In genomic region chr13:109135018-109135417, GRCh38 we compare ENCODE assay signal across 16 cellular contexts.
DNase-seq lines count a peak whose midpoint lies in the region; ATAC-seq, FAIRE-seq and TF ChIP-seq lines count a peak whose summit lies in the region.
"Had no signal": no experiment of that assay in that cellular context is flagged by ENCODE, and none has a peak within 500 bp of the region (broad histone marks: within the 10 kb centered on the region; RNA-seq: fewer than 3 reads in every experiment).

No MANE protein-coding gene starts in this region.

- H3F3A ChIP-seq in Loucy (ENCODE audit: low read depth): peaks cover 4% of the 10 kb centered on the region

- H3K27me3 ChIP-seq in Loucy (ENCODE audit: insufficient read depth, low read length, poor library complexity, severe bottlenecking) (no peaks in the 10 kb centered on the region), H1 (replicated peaks in 1 of 4; ENCODE audit: control insufficient read depth in 3 of 4, extremely low read depth in 1 of 4, insufficient read depth in 3 of 4, low read length in 3 of 4) (no peaks in the 10 kb centered on the region), psoas muscle (ENCODE audit: insufficient read depth in 3 of 3, low read length in 2 of 3) (peaks cover 0 to 9% (median 0%) of the 10 kb centered on the region in 3 donors)
- H3K27me3 ChIP-seq: cardiac muscle cell had no signal

- no peaks in the 10 kb centered on the region for H3K36me3 Mint-ChIP-seq in type B pancreatic cell
- H3K36me3 Mint-ChIP-seq in activated naive CD8-positive, alpha-beta T cell treated with anti-CD3 and anti-CD28 coated beads for 36 hours: peaks cover 2% of the 10 kb centered on the region
- H3K36me3 Mint-ChIP-seq: activated CD4-positive, alpha-beta memory T cell treated with anti-CD3 and anti-CD28 coated beads for 36 hours had no signal

- peak; percentile 65 for FAIRE-seq in H1 (lab: Jason Lieb, UNC)
- FAIRE-seq: frontal cortex, TTC549 had no signal

- TF ChIP-seq POLR2A in H1 (IDR thresholded peaks at IDR 0.05; ENCODE audit: control extremely low read depth in 1 of 2, low read depth in 2 of 2, low read length in 2 of 2): no peak

- CTCF ChIA-PET in H1 (lab: Charles Lee; ENCODE audit: partially characterized antibody): interaction anchor here (0.7 to 2.4 kb wide), 13 partner anchors 10 to 579 kb away, joined by 3 to 14 read pairs (median 3); no protein-coding TSS in a partner anchor

- intact Hi-C loops in psoas muscle (cut with DNase I): no loop called here

- H3K4me3 ChIP-seq in Loucy (ENCODE audit: low read length, poor library complexity, severe bottlenecking) (no peak overlapping the region), H1 (ENCODE audit: extremely low read depth in 1 of 4, insufficient read depth in 2 of 4, low read depth in 3 of 4, low read length in 4 of 4) (no peak overlapping the region), psoas muscle (no peak overlapping the region)
- H3K4me3 ChIP-seq: cardiac muscle cell had no signal

- H3K14ac ChIP-seq in H1 (ENCODE audit: insufficient read length): no peak overlapping the region

- H4K8ac ChIP-seq in H1 (ENCODE audit: extremely low read depth, insufficient read depth, low read length): no peak overlapping the region

- DNase-seq in stimulated activated naive CD8-positive, alpha-beta T cell treated with anti-CD3 and anti-CD28 coated beads, Interleukin-15, amount 100 ng/mL, for 72 hours: no peak
- no peak for DNase-seq in stimulated activated naive CD8-positive, alpha-beta T cell treated with anti-CD3 and anti-CD28 coated beads, Interleukin-15, Interleukin-2, amounts not matched to agents 100 U/mL and 50 U/mL, for 24 hours
- DNase-seq in H1 (ENCODE audit: low read depth in 1 of 2, low spot score in 2 of 2) (no peak), type B pancreatic cell (ENCODE audit: extremely low spot score, unreplicated experiment) (no peak), psoas muscle (no peak)
- no peak for DNase-seq in activated CD4-positive, alpha-beta T cell treated with anti-CD3 and anti-CD28 coated beads for 1 hour
- no peak for DNase-seq in activated naive CD8-positive, alpha-beta T cell treated with anti-CD3 and anti-CD28 coated beads for 36 hours
- DNase-seq: activated CD4-positive, alpha-beta memory T cell treated with anti-CD3 and anti-CD28 coated beads for 36 hours; activated T-cell treated with anti-CD3 and anti-CD28 coated beads, Interleukin-2, amount 50 U/mL, for 72 hours; NCI-H2029 treated with DMSO at 0.1 percent for 48 hours; NCI-H69; SHP77 treated with DMSO at 0.1 percent for 48 hours had no signal

- H3K18ac ChIP-seq in H1 (ENCODE audit: extremely low read depth, low read length): no peak overlapping the region

- POLR2A ChIA-PET in H1 (lab: Charles Lee; ENCODE audit: partially characterized antibody): no interaction called here

- H3K27ac ChIP-seq in H1 (ENCODE audit: low read depth, low read length): no peak overlapping the region
- H3K27ac ChIP-seq in psoas muscle: no peak overlapping the region
- H3K27ac ChIP-seq: cardiac muscle cell had no signal

- no peak overlapping the region for H3K56ac ChIP-seq in H1 (replicated peaks; ENCODE audit: insufficient read length, low read depth, low read length)

- no peak overlapping the region for H3K23ac ChIP-seq in H1 (ENCODE audit: insufficient read length)

- H2BK120ac ChIP-seq in H1 (replicated peaks; ENCODE audit: low read depth, low read length): no peak overlapping the region

- peak; percentile 53 to 57 for TF ChIP-seq RAD21 in H1 (IDR thresholded peaks at IDR 0.05 in 1 of 2, conservative IDR thresholded peaks at IDR 0.05 in 1 of 2; ENCODE audit: low read depth in 2 of 2, low read length in 2 of 2)

- H3K4me3 Mint-ChIP-seq in stimulated activated naive CD8-positive, alpha-beta T cell treated with anti-CD3 and anti-CD28 coated beads, Interleukin-15, amount 100 ng/mL, for 72 hours: no peak overlapping the region
- H3K4me3 Mint-ChIP-seq in type B pancreatic cell: no peak overlapping the region
- no peak overlapping the region for H3K4me3 Mint-ChIP-seq in activated naive CD8-positive, alpha-beta T cell treated with anti-CD3 and anti-CD28 coated beads for 36 hours
- H3K4me3 Mint-ChIP-seq: activated CD4-positive, alpha-beta memory T cell treated with anti-CD3 and anti-CD28 coated beads for 36 hours; activated T-cell treated with anti-CD3 and anti-CD28 coated beads, Interleukin-2, amount 50 U/mL, for 72 hours had no signal

- H2BK5ac ChIP-seq in H1 (ENCODE audit: low read depth, low read length): no peak overlapping the region

- H3K4me2 ChIP-seq in Loucy (ENCODE audit: low read depth, low read length, poor library complexity, severe bottlenecking) (no peak overlapping the region), H1 (ENCODE audit: insufficient read depth in 1 of 2, low read depth in 2 of 2, low read length in 2 of 2) (no peak overlapping the region)

- H3K9ac ChIP-seq in Loucy (ENCODE audit: low read depth, low read length, poor library complexity, severe bottlenecking) (no peak overlapping the region), H1 (replicated peaks in 1 of 4; ENCODE audit: extremely low read depth in 1 of 4, low read depth in 3 of 4, low read length in 3 of 4) (no peak overlapping the region)

- TF ChIP-seq EP300 in H1 (IDR thresholded peaks at IDR 0.05; ENCODE audit: borderline replicate concordance in 1 of 2, low read depth in 2 of 2, low read length in 2 of 2): no peak

- peak; percentile 7 for ATAC-seq in stimulated activated naive CD8-positive, alpha-beta T cell treated with anti-CD3 and anti-CD28 coated beads, Interleukin-15, amount 100 ng/mL, for 72 hours
- ATAC-seq in stimulated activated naive CD8-positive, alpha-beta T cell treated with anti-CD3 and anti-CD28 coated beads, Interleukin-15, Interleukin-2, amounts not matched to agents 100 U/mL and 50 U/mL, for 24 hours: no peak
- no peak for ATAC-seq in psoas muscle
- ATAC-seq: activated T-cell treated with anti-CD3 and anti-CD28 coated beads, Interleukin-2, amount 50 U/mL, for 72 hours had no signal

- no peaks in the 10 kb centered on the region for H3K9me3 ChIP-seq in Loucy (ENCODE audit: insufficient read depth, low read depth, low read length)
- H3K9me3 ChIP-seq in H1 (ENCODE audit: insufficient read depth in 2 of 2, low read depth in 1 of 2, low read length in 1 of 2): peaks cover 3 to 6% of the 10 kb centered on the region in 2 experiments
- no peaks in the 10 kb centered on the region for H3K9me3 ChIP-seq in psoas muscle

- H3K23me2 ChIP-seq in H1 (ENCODE audit: low read depth, low read length): no peaks in the 10 kb centered on the region

- no peaks in the 10 kb centered on the region for H3K36me3 ChIP-seq in Loucy (ENCODE audit: insufficient read depth, low read length)
- H3K36me3 ChIP-seq in H1 (ENCODE audit: control insufficient read depth in 2 of 4, insufficient read depth in 4 of 4, low read length in 3 of 4): no peaks in the 10 kb centered on the region; a peak in 1 of 8 replicates
- H3K36me3 ChIP-seq in psoas muscle (ENCODE audit: insufficient read depth in 1 of 2, low read depth in 1 of 2): no peaks in the 10 kb centered on the region
- H3K36me3 ChIP-seq: cardiac muscle cell had no signal

- no peak overlapping the region for H2AK5ac ChIP-seq in H1 (ENCODE audit: low read depth, low read length)

- no peak overlapping the region for H2BK12ac ChIP-seq in H1 (ENCODE audit: low read depth, low read length)

- H2AFZ ChIP-seq in Loucy (ENCODE audit: low read length) (no peak overlapping the region), H1 (ENCODE audit: low read length) (no peak overlapping the region)

- no peaks in the 10 kb centered on the region for H4K20me1 ChIP-seq in Loucy (ENCODE audit: insufficient read depth, low read length, poor library complexity, severe bottlenecking)
- no peaks in the 10 kb centered on the region for H4K20me1 ChIP-seq in H1 (replicated peaks in 1 of 2; ENCODE audit: control insufficient read depth in 1 of 2, insufficient read depth in 2 of 2, low read length in 2 of 2)

- H3K4me1 Mint-ChIP-seq in stimulated activated naive CD8-positive, alpha-beta T cell treated with anti-CD3 and anti-CD28 coated beads, Interleukin-15, amount 100 ng/mL, for 72 hours: no peaks in the 10 kb centered on the region
- H3K4me1 Mint-ChIP-seq in type B pancreatic cell (ENCODE audit: unreplicated experiment): no peaks in the 10 kb centered on the region
- peaks cover 3% of the 10 kb centered on the region for H3K4me1 Mint-ChIP-seq in activated naive CD8-positive, alpha-beta T cell treated with anti-CD3 and anti-CD28 coated beads for 36 hours

- TF ChIP-seq CTCF in Loucy (conservative IDR thresholded peaks at IDR 0.05; ENCODE audit: low read length) (peak; percentile 54), H1 (IDR thresholded peaks at IDR 0.05; ENCODE audit: control extremely low read depth in 1 of 3, insufficient read depth in 1 of 3, low read depth in 1 of 3, low read length in 3 of 3) (peak; percentile 29 to 51 (median 46); a peak in 3 of 4 replicates), type B pancreatic cell (conservative IDR thresholded peaks at IDR 0.05) (peak; percentile 36), psoas muscle (IDR thresholded peaks at IDR 0.05) (no peak)

- H3K79me2 ChIP-seq in Loucy (ENCODE audit: insufficient read depth, low read length) (no peaks in the 10 kb centered on the region), H1 (ENCODE audit: control insufficient read depth in 1 of 2, insufficient read depth in 2 of 2, low read length in 2 of 2) (no peaks in the 10 kb centered on the region)

- H3K9me2 ChIP-seq in Loucy (replicated peaks; ENCODE audit: low read depth, low read length): no peaks in the 10 kb centered on the region

- H3K27ac Mint-ChIP-seq in stimulated activated naive CD8-positive, alpha-beta T cell treated with anti-CD3 and anti-CD28 coated beads, Interleukin-15, amount 100 ng/mL, for 72 hours: no peak overlapping the region
- H3K27ac Mint-ChIP-seq in type B pancreatic cell: no peak overlapping the region
- H3K27ac Mint-ChIP-seq in activated naive CD8-positive, alpha-beta T cell treated with anti-CD3 and anti-CD28 coated beads for 36 hours: no peak overlapping the region
- H3K27ac Mint-ChIP-seq: activated CD4-positive, alpha-beta memory T cell treated with anti-CD3 and anti-CD28 coated beads for 36 hours; activated T-cell treated with anti-CD3 and anti-CD28 coated beads, Interleukin-2, amount 50 U/mL, for 72 hours had no signal

- H4K91ac ChIP-seq in H1 (replicated peaks; ENCODE audit: insufficient read length, low read length): no peak overlapping the region

- no peak overlapping the region for H2BK15ac ChIP-seq in H1 (ENCODE audit: low read length)

- H3K27me3 Mint-ChIP-seq in stimulated activated naive CD8-positive, alpha-beta T cell treated with anti-CD3 and anti-CD28 coated beads, Interleukin-15, amount 100 ng/mL, for 72 hours: peaks cover 35% of the 10 kb centered on the region
- no peaks in the 10 kb centered on the region for H3K27me3 Mint-ChIP-seq in type B pancreatic cell
- H3K27me3 Mint-ChIP-seq in activated naive CD8-positive, alpha-beta T cell treated with anti-CD3 and anti-CD28 coated beads for 36 hours: peaks cover 29% of the 10 kb centered on the region

- H2BK20ac ChIP-seq in H1 (ENCODE audit: low read length): no peak overlapping the region

- WGBS in H1 (ENCODE audit: extremely low coverage in 1 of 2, insufficient coverage in 1 of 2, insufficient read length in 1 of 2, insufficient replicate concordance in 2 of 2, low coverage in 1 of 2, low lambda C conversion rate in 2 of 2, missing lambda C conversion rate in 1 of 2), 2 experiments: 90% methylated on average over 6 of the region's 6 CpGs; no CpG with 5 or more reads in 1 of the 2 experiments
- 79 to 95% (median 85%) methylated on average over 6 of the region's 6 CpGs for WGBS in psoas muscle, 3 donors

- H3K79me1 ChIP-seq in H1 (ENCODE audit: low read depth, low read length): no peaks in the 10 kb centered on the region

- H3K4me1 ChIP-seq in Loucy (ENCODE audit: insufficient read depth, low read length, poor library complexity, severe bottlenecking): peaks cover 40% of the 10 kb centered on the region
- peaks cover 0 to 12% (median 1%) of the 10 kb centered on the region in 4 experiments; a peak in 2 of 7 replicates for H3K4me1 ChIP-seq in H1 (replicated peaks in 1 of 4; ENCODE audit: control insufficient read depth in 3 of 4, insufficient read depth in 4 of 4, low read length in 3 of 4)
- no peaks in the 10 kb centered on the region for H3K4me1 ChIP-seq in psoas muscle

- no peak overlapping the region for H4K5ac ChIP-seq in H1 (ENCODE audit: insufficient read length, low read depth, low read length)

- no peak overlapping the region for H3K4ac ChIP-seq in H1 (replicated peaks; ENCODE audit: insufficient read length, low read depth, low read length)

- no peaks in the 10 kb centered on the region for H3K9me3 Mint-ChIP-seq in stimulated activated naive CD8-positive, alpha-beta T cell treated with anti-CD3 and anti-CD28 coated beads, Interleukin-15, amount 100 ng/mL, for 72 hours
- no peaks in the 10 kb centered on the region for H3K9me3 Mint-ChIP-seq in type B pancreatic cell
- H3K9me3 Mint-ChIP-seq in activated naive CD8-positive, alpha-beta T cell treated with anti-CD3 and anti-CD28 coated beads for 36 hours: no peaks in the 10 kb centered on the region
- H3K9me3 Mint-ChIP-seq: activated CD4-positive, alpha-beta memory T cell treated with anti-CD3 and anti-CD28 coated beads for 36 hours; activated T-cell treated with anti-CD3 and anti-CD28 coated beads, Interleukin-2, amount 50 U/mL, for 72 hours had no signal
